29 cellular contexts compared by ENCODE assay signal in the genomic region with DNA sequence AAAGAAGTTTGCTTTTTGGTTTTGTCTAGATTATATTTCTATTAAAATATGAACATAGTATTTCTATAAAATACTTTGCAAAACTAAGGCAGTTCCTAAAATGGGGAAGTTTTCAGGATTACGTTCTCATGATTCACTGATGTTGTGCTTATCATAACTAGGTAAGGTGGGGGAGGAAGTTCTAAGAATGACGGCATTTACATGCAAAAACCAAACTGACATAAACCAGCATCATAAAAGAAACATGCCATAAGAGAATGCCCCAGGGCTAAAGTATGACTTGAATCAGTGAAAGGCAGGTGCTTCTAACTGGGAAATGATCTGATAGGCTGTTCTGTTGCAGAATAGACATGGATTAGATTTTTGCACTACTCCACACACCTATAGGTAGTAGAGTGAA.
DNase-seq lines count a peak whose midpoint lies in the region; ATAC-seq and TF ChIP-seq lines count a peak whose summit lies in the region.
"Had no signal": no experiment of that assay in that cellular context is flagged by ENCODE, and none has a peak within 500 bp of the region (broad histone marks: within the 10 kb centered on the region; RNA-seq: fewer than 3 reads in every experiment).

No MANE protein-coding gene starts in this region.

- H3K27me3 Mint-ChIP-seq in immature natural killer cell (ENCODE audit: low read depth in 3 of 3) = peaks cover 0 to 4% (median 1%) of the 10 kb centered on the region in 3 donors
- H3K27me3 Mint-ChIP-seq: type B pancreatic cell had no signal

- H3K4me3 ChIP-seq in IMR-90 (ENCODE audit: insufficient read depth, low read depth, low read length) (no peak overlapping the region), RWPE2 (ENCODE audit: severe bottlenecking) (no peak overlapping the region)
- H3K4me3 ChIP-seq: esophagus squamous epithelium, gastroesophageal sphincter, hepatocyte, MG63, pancreas, SJSA1, skin epidermis had no signal

- H3K14ac ChIP-seq in IMR-90 (replicated peaks; ENCODE audit: low read depth, low read length) = no peak overlapping the region

- H3K9me3 ChIP-seq in IMR-90 (ENCODE audit: control insufficient read depth, insufficient read depth, low read length) (no peaks in the 10 kb centered on the region), RWPE2 (ENCODE audit: severe bottlenecking) (no peaks in the 10 kb centered on the region)
- H3K9me3 ChIP-seq: esophagus squamous epithelium, gastroesophageal sphincter, MG63, pancreas, SJSA1 had no signal

- no peaks in the 10 kb centered on the region for H3K79me1 ChIP-seq in IMR-90 (ENCODE audit: low read depth in 1 of 2, low read length in 2 of 2)

- no CpG with 5 or more reads among the region's 2 CpGs for WGBS in IMR-90 (ENCODE audit: extremely low coverage in 2 of 2, insufficient read length in 1 of 2), 2 experiments

- no peak overlapping the region for H2AFZ ChIP-seq in IMR-90 (replicated peaks; ENCODE audit: low read length, poor library complexity)
- H2AFZ ChIP-seq: hepatocyte had no signal

- no peak overlapping the region for H4K5ac ChIP-seq in IMR-90 (ENCODE audit: low read depth, low read length)

- no peak overlapping the region for H2AK9ac ChIP-seq in IMR-90 (replicated peaks; ENCODE audit: low read depth, low read length, poor library complexity)

- H3K9ac ChIP-seq in IMR-90 (ENCODE audit: low read depth, low read length) = no peak overlapping the region

- H4K91ac ChIP-seq in IMR-90 (ENCODE audit: insufficient read depth, low read depth, low read length) = no peak overlapping the region

- TF ChIP-seq CTCF in IMR-90 (conservative IDR thresholded peaks at IDR 0.05; ENCODE audit: low read depth, low read length) (no peak), RWPE2 (IDR thresholded peaks at IDR 0.05; ENCODE audit: poor library complexity, severe bottlenecking) (no peak), omental fat pad (IDR thresholded peaks at IDR 0.05) (no peak)

- no peak overlapping the region for H3K18ac ChIP-seq in IMR-90 (ENCODE audit: low read depth, low read length)

- H2BK120ac ChIP-seq in IMR-90 (ENCODE audit: low read depth, low read length) = no peak overlapping the region

- H3K4me3 Mint-ChIP-seq in immature natural killer cell = no peak overlapping the region
- H3K4me3 Mint-ChIP-seq: activated CD4-positive, alpha-beta T cell treated with anti-CD3 and anti-CD28 coated beads, Interleukin-2, amount 10 ng/mL, durations not matched to agents 24 days and 14 days; activated naive CD8-positive, alpha-beta T cell treated with anti-CD3 and anti-CD28 coated beads, Interleukin-2, amount 10 ng/mL, durations not matched to agents 7 days and 5 days; central memory CD8-positive, alpha-beta T cell; HFFc6; memory B cell; stimulated activated memory B cell treated with anti-CD40 and anti-IgM and Interleukin-4, amounts not matched to agents 10 μg/mL and 1 μg/mL and 100 μg/mL, for 72 hours; type B pancreatic cell; WTC11 had no signal

- H3K4me1 Mint-ChIP-seq in immature natural killer cell = no peaks in the 10 kb centered on the region
- H3K4me1 Mint-ChIP-seq: activated CD4-positive, alpha-beta T cell treated with anti-CD3 and anti-CD28 coated beads, Interleukin-2, amount 10 ng/mL, durations not matched to agents 24 days and 14 days; activated naive CD8-positive, alpha-beta T cell treated with anti-CD3 and anti-CD28 coated beads, Interleukin-2, amount 10 ng/mL, durations not matched to agents 7 days and 5 days; central memory CD8-positive, alpha-beta T cell; memory B cell; stimulated activated memory B cell treated with anti-CD40 and anti-IgM and Interleukin-4, amounts not matched to agents 10 μg/mL and 1 μg/mL and 100 μg/mL, for 72 hours had no signal

- H3K27ac ChIP-seq in IMR-90 (ENCODE audit: insufficient read depth, low read length) = no peak overlapping the region
- H3K27ac ChIP-seq in RWPE2 (ENCODE audit: poor library complexity, severe bottlenecking) = peak overlapping the region; percentile 26
- H3K27ac ChIP-seq in epithelial cell of prostate = peak overlapping the region; percentile 13
- H3K27ac ChIP-seq: esophagus squamous epithelium, gastroesophageal sphincter, hepatocyte, pancreas, SJSA1, skin epidermis had no signal

- BruUV-seq in IMR-90 (replicated peaks; lab: Mats Ljungman, UMichigan) = no TSS peak

- CTCF ChIA-PET in IMR-90 (lab: Yijun Ruan, JAX) = interaction anchor here (0.7 kb wide), 1 partner anchor 225 kb away, joined by 3 read pairs; no protein-coding TSS in a partner anchor

- H3K23ac ChIP-seq in IMR-90 (ENCODE audit: low read depth, low read length) = no peak overlapping the region

- no peak overlapping the region for H3K4me2 ChIP-seq in IMR-90 (ENCODE audit: low read depth, low read length)
- H3K4me2 ChIP-seq: hepatocyte had no signal

- intact Hi-C loops in IMR-90 (cut with micrococcal nuclease) = no loop called here

- H3K36me3 ChIP-seq in IMR-90 (ENCODE audit: control insufficient read depth, insufficient read depth, low read length) (no peaks in the 10 kb centered on the region), RWPE2 (ENCODE audit: low read depth) (no peaks in the 10 kb centered on the region)
- H3K36me3 ChIP-seq: esophagus squamous epithelium, gastroesophageal sphincter, MG63, pancreas, SJSA1 had no signal

- no peak for TF ChIP-seq RAD21 in IMR-90 (IDR thresholded peaks at IDR 0.05; ENCODE audit: low read length)

- no peak overlapping the region for H2BK20ac ChIP-seq in IMR-90 (ENCODE audit: low read depth, low read length)

- dilution Hi-C loops in IMR-90 (cut with HindIII; ENCODE audit: low sequenced_read_pairs, unreplicated experiment) = no loop called here

- no peak overlapping the region for H3K4ac ChIP-seq in IMR-90 (ENCODE audit: low read depth, low read length)

- peaks cover 15% of the 10 kb centered on the region for H3K9me1 ChIP-seq in IMR-90 (ENCODE audit: insufficient read depth, low read length)

- no peak overlapping the region for H2AK5ac ChIP-seq in IMR-90 (ENCODE audit: low read depth, low read length)

- DNase-seq in IMR-90 (peak; percentile 47), RWPE2 (ENCODE audit: low spot score) (no peak), epithelial cell of prostate (ENCODE audit: low read depth, low spot score) (peak; percentile 64), omental fat pad (ENCODE audit: low spot score) (no peak), MV-4-11 (lab: John Stamatoyannopoulos, UW) (no peak), SIG-M5 (lab: John Stamatoyannopoulos, UW) (no peak), immature natural killer cell (no peak)
- DNase-seq in activated effector memory CD4-positive, alpha-beta T cell treated with Interleukin-2 at 50 U/mL for 16 hours = no peak
- DNase-seq: activated CD4-positive, alpha-beta T cell treated with anti-CD3 and anti-CD28 coated beads, Interleukin-2, amount 10 ng/mL, durations not matched to agents 24 days and 14 days; activated effector memory CD4-positive, alpha-beta T cell treated with anti-CD3 and anti-CD28 coated beads, Interleukin-2, amount 50 U/mL, for 16 hours; activated naive CD8-positive, alpha-beta T cell treated with anti-CD3 and anti-CD28 coated beads, Interleukin-2, amount 10 ng/mL, durations not matched to agents 7 days and 5 days; C1 segment of cervical spinal cord; esophagus squamous epithelium; GDM1; HFFc6; MG63; NCI-H2029; NCI-H748 treated with DMSO at 0.1 percent for 48 hours; pancreas; T-helper 9 cell had no signal

- peaks cover 15% of the 10 kb centered on the region for H3K4me1 ChIP-seq in IMR-90 (ENCODE audit: control insufficient read depth, insufficient read depth, low read length)
- peaks cover 35% of the 10 kb centered on the region for H3K4me1 ChIP-seq in RWPE2 (ENCODE audit: insufficient read depth, poor library complexity, severe bottlenecking)

- in situ Hi-C loops in IMR-90 (cut with MboI; ENCODE audit: low sequenced_read_pairs) = no loop called here

- no peak overlapping the region for H2BK5ac ChIP-seq in IMR-90 (ENCODE audit: low read depth, low read length, poor library complexity, severe bottlenecking)

- no peak overlapping the region for H4K8ac ChIP-seq in IMR-90 (ENCODE audit: low read depth in 2 of 2, low read length in 2 of 2)

- TF ChIP-seq POLR2A in IMR-90 (IDR thresholded peaks at IDR 0.05; ENCODE audit: low read depth, low read length) = no peak

- H3K27me3 ChIP-seq in IMR-90 (ENCODE audit: control insufficient read depth, insufficient read depth, low read length) (no peaks in the 10 kb centered on the region), RWPE2 (ENCODE audit: insufficient read depth, poor library complexity, severe bottlenecking) (no peaks in the 10 kb centered on the region)
- H3K27me3 ChIP-seq: esophagus squamous epithelium, gastroesophageal sphincter, hepatocyte, MG63, pancreas, SJSA1 had no signal

- H3K36me3 Mint-ChIP-seq in immature natural killer cell = no peaks in the 10 kb centered on the region
- H3K36me3 Mint-ChIP-seq: activated naive CD8-positive, alpha-beta T cell treated with anti-CD3 and anti-CD28 coated beads, Interleukin-2, amount 10 ng/mL, durations not matched to agents 7 days and 5 days; memory B cell; stimulated activated memory B cell treated with anti-CD40 and anti-IgM and Interleukin-4, amounts not matched to agents 10 μg/mL and 1 μg/mL and 100 μg/mL, for 72 hours; type B pancreatic cell; WTC11 had no signal

- no peak overlapping the region; the same call in 2 of the 3 replicates for H2BK15ac ChIP-seq in IMR-90 (ENCODE audit: low read depth, low read length)

- no peaks in the 10 kb centered on the region for H3K9me3 Mint-ChIP-seq in immature natural killer cell
- H3K9me3 Mint-ChIP-seq: activated CD4-positive, alpha-beta T cell treated with anti-CD3 and anti-CD28 coated beads, Interleukin-2, amount 10 ng/mL, durations not matched to agents 24 days and 14 days; activated naive CD8-positive, alpha-beta T cell treated with anti-CD3 and anti-CD28 coated beads, Interleukin-2, amount 10 ng/mL, durations not matched to agents 7 days and 5 days; central memory CD8-positive, alpha-beta T cell; HFFc6; memory B cell; stimulated activated memory B cell treated with anti-CD40 and anti-IgM and Interleukin-4, amounts not matched to agents 10 μg/mL and 1 μg/mL and 100 μg/mL, for 72 hours; type B pancreatic cell had no signal

- no peak overlapping the region for H3K56ac ChIP-seq in IMR-90 (ENCODE audit: extremely low read depth, insufficient read depth, low read length)

- no peaks in the 10 kb centered on the region for H4K20me1 ChIP-seq in IMR-90 (ENCODE audit: insufficient read depth, low read length)

- H3K27ac Mint-ChIP-seq in immature natural killer cell = no peak overlapping the region
- H3K27ac Mint-ChIP-seq: activated CD4-positive, alpha-beta T cell treated with anti-CD3 and anti-CD28 coated beads, Interleukin-2, amount 10 ng/mL, durations not matched to agents 24 days and 14 days; activated naive CD8-positive, alpha-beta T cell treated with anti-CD3 and anti-CD28 coated beads, Interleukin-2, amount 10 ng/mL, durations not matched to agents 7 days and 5 days; HFFc6; memory B cell; stimulated activated memory B cell treated with anti-CD40 and anti-IgM and Interleukin-4, amounts not matched to agents 10 μg/mL and 1 μg/mL and 100 μg/mL, for 72 hours; type B pancreatic cell; WTC11 had no signal

- POLR2A ChIA-PET in IMR-90 (lab: Charles Lee; ENCODE audit: unreplicated experiment) = no interaction called here

- ATAC-seq in IMR-90 (ENCODE audit: low read depth) (no peak), RWPE2 (ENCODE audit: low read depth) (peak; percentile 26; the same call in 1 of the 3 replicates), omental fat pad (ENCODE audit: low FRiP score) (peak; percentile 53)
- ATAC-seq: gastroesophageal sphincter; pancreas; stimulated activated memory B cell treated with anti-CD40 and anti-IgM and Interleukin-4, amounts not matched to agents 10 μg/mL and 1 μg/mL and 100 μg/mL, for 72 hours; WTC11 had no signal

Comparison
In these comparisons a context has a peak if more than half of its experiments do, and no peak if none do; other contexts are left out.
1. DNase-seq: peak in IMR-90 (single experiment) and epithelial cell of prostate (single experiment); none in RWPE2 (single experiment), omental fat pad (single experiment), MV-4-11 (single experiment), SIG-M5 (single experiment), activated effector memory CD4-positive, alpha-beta T cell treated with Interleukin-2 at 50 U/mL for 16 hours (single experiment) and immature natural killer cell (0 of 3).